In the genomic region with DNA sequence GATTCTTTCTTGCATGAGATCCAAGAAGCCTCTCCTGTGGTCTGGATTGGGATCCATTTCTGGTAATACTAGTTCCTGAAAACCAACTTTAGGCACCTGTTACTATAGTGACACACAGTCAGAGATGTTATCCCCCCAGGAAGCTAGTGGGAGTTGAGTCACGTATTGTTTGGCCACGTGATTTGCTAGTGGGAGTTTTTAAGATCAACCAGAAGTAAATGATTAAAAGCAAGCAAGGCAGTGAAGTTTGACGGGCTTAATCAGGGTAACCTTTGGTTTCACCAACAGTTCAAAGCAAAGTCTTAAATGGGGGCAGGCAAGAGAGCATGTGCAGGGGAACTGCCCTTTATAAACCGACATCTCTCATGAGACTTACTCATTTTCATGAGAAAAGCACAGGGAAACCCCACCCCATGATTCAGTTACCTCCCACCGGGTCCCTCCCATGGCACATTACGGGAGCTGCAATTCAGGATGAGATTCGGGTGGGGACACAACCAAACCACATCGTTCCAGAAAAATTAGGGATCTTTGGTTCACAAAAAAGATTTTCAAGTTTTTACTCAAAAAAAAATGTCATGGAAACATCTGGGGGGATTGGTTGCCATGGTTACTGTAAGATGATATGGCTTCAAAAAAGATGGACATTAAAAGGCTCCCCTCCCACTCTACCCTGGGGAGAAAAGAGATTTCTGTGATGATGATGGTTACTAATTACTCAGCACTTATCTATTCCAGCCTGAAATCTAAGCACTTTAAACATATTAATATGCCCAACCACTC, we compare ENCODE assay signal across 11 cellular contexts.
DNase-seq lines count a peak whose midpoint lies in the region; ATAC-seq and TF ChIP-seq lines count a peak whose summit lies in the region.
"Had no signal": no experiment of that assay in that cellular context is flagged by ENCODE, and none has a peak within 500 bp of the region (broad histone marks: within the 10 kb centered on the region; RNA-seq: fewer than 3 reads in every experiment).

No MANE protein-coding gene starts in this region.

- peaks cover 0 to 1% (median 0%) of the 10 kb centered on the region in 3 donors for H3K36me3 Mint-ChIP-seq in CD8-positive, alpha-beta memory T cell
- H3K36me3 Mint-ChIP-seq: CD8-positive, alpha-beta T cell had no signal

- in situ Hi-C loops in astrocyte of the cerebellum (cut with HindIII; ENCODE audit: low sequenced_read_pairs), result no loop called here

- no peak for TF ChIP-seq CTCF in astrocyte of the cerebellum (IDR thresholded peaks at IDR 0.05; ENCODE audit: low read depth, low read length, missing control alignments)

- no peaks in the 10 kb centered on the region for H3K4me1 ChIP-seq in CD8-positive, alpha-beta memory T cell (ENCODE audit: insufficient read depth, low read length)

- H3K4me3 Mint-ChIP-seq in CD8-positive, alpha-beta memory T cell, result no peak overlapping the region
- H3K4me3 Mint-ChIP-seq: CD8-positive, alpha-beta T cell had no signal

- no peaks in the 10 kb centered on the region for H3K27me3 ChIP-seq in CD8-positive, alpha-beta memory T cell (ENCODE audit: insufficient read depth, low read length, poor library complexity, severe bottlenecking)

- POLR2A ChIA-PET in CD8-positive, alpha-beta memory T cell (lab: Charles Lee), result no interaction called here

- H3K9me3 ChIP-seq in CD8-positive, alpha-beta memory T cell (ENCODE audit: low read length), result no peaks in the 10 kb centered on the region

- CTCF ChIA-PET in CD8-positive, alpha-beta memory T cell (lab: Charles Lee), result no interaction called here

- no peaks in the 10 kb centered on the region for H3K27me3 Mint-ChIP-seq in CD8-positive, alpha-beta memory T cell

- no peak overlapping the region for H3K27ac Mint-ChIP-seq in CD8-positive, alpha-beta memory T cell
- H3K27ac Mint-ChIP-seq: CD8-positive, alpha-beta T cell had no signal

- H3K27ac ChIP-seq in CD8-positive, alpha-beta memory T cell (ENCODE audit: low read depth, low read length), result no peak overlapping the region

- ATAC-seq in GM18909 (IDR thresholded peaks at IDR 0.05; ENCODE audit: poor library complexity, unreplicated experiment) (peak; percentile 81), HG03097 (IDR thresholded peaks at IDR 0.05; ENCODE audit: low FRiP score, unreplicated experiment) (peak; percentile 57)
- ATAC-seq: CD8-positive, alpha-beta T cell; SK-N-SH treated with all-trans-retinoic acid at 6 μM for 48 hours had no signal

- H3K4me3 ChIP-seq in astrocyte of the cerebellum (ENCODE audit: low read depth, low read length), result no peak overlapping the region
- no peak overlapping the region for H3K4me3 ChIP-seq in CD8-positive, alpha-beta memory T cell (ENCODE audit: low read length)

- DNase-seq in Ammon's horn (ENCODE audit: low spot score) (peak; percentile 2), astrocyte of the cerebellum (ENCODE audit: low read depth) (peak; percentile 11), SKM-1 (lab: John Stamatoyannopoulos, UW; ENCODE audit: unreplicated experiment) (no peak), activated gamma-delta T cell treated with Interleukin-2 at 50 U/mL for 16 hours (no peak), SIG-M5 (lab: John Stamatoyannopoulos, UW) (no peak)
- no peak for DNase-seq in CD8-positive, alpha-beta memory T cell
- DNase-seq: aorta; CD8-positive, alpha-beta T cell had no signal

- peaks cover 0 to 8% (median 0%) of the 10 kb centered on the region in 5 donors for H3K9me3 Mint-ChIP-seq in CD8-positive, alpha-beta memory T cell
- H3K9me3 Mint-ChIP-seq: CD8-positive, alpha-beta T cell had no signal

- no peaks in the 10 kb centered on the region for H3K4me1 Mint-ChIP-seq in CD8-positive, alpha-beta memory T cell

- H3K36me3 ChIP-seq in CD8-positive, alpha-beta memory T cell (ENCODE audit: insufficient read depth, low read length), result no peaks in the 10 kb centered on the region

Comparison
In these comparisons a context has a peak if more than half of its experiments do, and no peak if none do; other contexts are left out.
1. DNase-seq: peak in Ammon's horn (single experiment) and astrocyte of the cerebellum (single experiment); none in SKM-1 (single experiment), CD8-positive, alpha-beta memory T cell (0 of 5), activated gamma-delta T cell treated with Interleukin-2 at 50 U/mL for 16 hours (single experiment) and SIG-M5 (single experiment).